8 cellular contexts compared by ENCODE assay signal in genomic region chr17:28896884-28897768, GRCh38. TPM values are rescaled to one million over a fixed set of nuclear protein-coding genes. Genes with fewer than 3 reads are reported as not detected.
DNase-seq lines count a peak whose midpoint lies in the region; TF ChIP-seq lines count a peak whose summit lies in the region.

Gene FLOT2 (minus strand): TSS chr17:28897733. CDS start chr17:28897574, 159 bp downstream.

- H3K36me3 ChIP-seq in KMS-11 (ENCODE audit: insufficient read depth) (no peaks in the 10 kb centered on the region), parathyroid adenoma (ENCODE audit: control insufficient read depth, insufficient read depth, low read length) (no peaks in the 10 kb centered on the region), transverse colon (no peaks in the 10 kb centered on the region)

- TF ChIP-seq EP300 in transverse colon (IDR thresholded peaks at IDR 0.05; ENCODE audit: low read depth): peak; percentile 73

- H3K4me1 ChIP-seq in KMS-11 (ENCODE audit: low read depth, poor library complexity, severe bottlenecking) (peaks cover 65% of the 10 kb centered on the region), parathyroid adenoma (peaks cover 4% of the 10 kb centered on the region), transverse colon (peaks cover 14 to 57% (median 43%) of the 10 kb centered on the region in 4 donors)

- H3K9me3 ChIP-seq in parathyroid adenoma (ENCODE audit: control insufficient read depth, low read length) (no peaks in the 10 kb centered on the region), transverse colon (no peaks in the 10 kb centered on the region)

- H3K9ac ChIP-seq in KMS-11 (peak within 1 kb of the TSS; percentile 70), parathyroid adenoma (peak within 1 kb of the TSS; percentile 50)

- in situ Hi-C loops in transverse colon (cut with MboI; ENCODE audit: low pct_ligation_motif_present in 1 of 4, low pct_unique_long_range_greater_than_20kb in 1 of 4, low sequenced_read_pairs in 3 of 4): loop anchor here in 1 of 4 donors (25.0 kb wide), 1 partner anchor 135 kb away; no protein-coding TSS in a partner anchor

- peak within 1 kb of the TSS; percentile 23 for H3K27ac ChIP-seq in KMS-11
- peak within 1 kb of the TSS; percentile 91 for H3K27ac ChIP-seq in parathyroid adenoma
- peak within 1 kb of the TSS; percentile 89 to 97 (median 92) for H3K27ac ChIP-seq in transverse colon

- H3K27me3 ChIP-seq in KMS-11 (ENCODE audit: insufficient read depth, low read depth): no peaks in the 10 kb centered on the region
- H3K27me3 ChIP-seq in parathyroid adenoma (ENCODE audit: control insufficient read depth, insufficient read depth, low read length): no peaks in the 10 kb centered on the region
- H3K27me3 ChIP-seq in transverse colon: no peaks in the 10 kb centered on the region

- TF ChIP-seq CTCF in KMS-11 (conservative IDR thresholded peaks at IDR 0.05; ENCODE audit: low read depth, low read length): peak; percentile 27; the same call in 1 of the 2 replicates
- TF ChIP-seq CTCF in parathyroid adenoma (IDR thresholded peaks at IDR 0.05): no peak
- TF ChIP-seq CTCF in transverse colon (IDR thresholded peaks at IDR 0.05): peak; percentile 14 to 53 (median 34)

- 1% methylated on average over 30 of the region's 73 CpGs; no CpG with 5 or more reads in 1 of the 2 donors for WGBS in transverse colon (ENCODE audit: low coverage in 1 of 2), 2 donors

- no peak within 1 kb of the TSS for H3K4me3 ChIP-seq in KMS-11 (IDR thresholded peaks at IDR 0.05; ENCODE audit: insufficient read depth, low read depth, low read length)
- H3K4me3 ChIP-seq in parathyroid adenoma (ENCODE audit: low read depth, low read length): peak within 1 kb of the TSS; percentile 69
- H3K4me3 ChIP-seq in transverse colon: peak within 1 kb of the TSS; percentile 66 to 85 (median 72)

- peak; percentile 30 for TF ChIP-seq POLR2A in transverse colon (IDR thresholded peaks at IDR 0.05)

- no peaks in the 10 kb centered on the region for H3K27me3 Mint-ChIP-seq in activated naive CD4-positive, alpha-beta T cell treated with anti-CD3 and anti-CD28 coated beads, Interleukin-2, amount 50 U/mL, for 24 hours

- intact Hi-C loops in head of caudate nucleus (cut with DNase I): no loop called here
- intact Hi-C loops in transverse colon (cut with DNase I; ENCODE audit: low total_unique reads): no loop called here

- H3K79me2 ChIP-seq in KMS-11 (ENCODE audit: insufficient read depth, low read depth) (peaks cover 10% of the 10 kb centered on the region; the same call in 1 of the 2 replicates), parathyroid adenoma (peaks cover 9% of the 10 kb centered on the region)

- DNase-seq in GDM1 (lab: John Stamatoyannopoulos, UW): peak; percentile 7
- DNase-seq in SK-N-DZ (ENCODE audit: low spot score): peak; percentile 63
- peak; percentile 17 to 85 (median 62) for DNase-seq in head of caudate nucleus
- DNase-seq in transverse colon: peak; percentile 68
- no peak for DNase-seq in KG1 (lab: John Stamatoyannopoulos, UW)

- peak within 1 kb of the TSS; percentile 84 for H3K4me2 ChIP-seq in KMS-11
- peak within 1 kb of the TSS; percentile 96 for H3K4me2 ChIP-seq in parathyroid adenoma (ENCODE audit: low read length)

- peaks cover 13% of the 10 kb centered on the region for H3K36me3 Mint-ChIP-seq in activated naive CD4-positive, alpha-beta T cell treated with anti-CD3 and anti-CD28 coated beads, Interleukin-2, amount 50 U/mL, for 24 hours

- peak within 1 kb of the TSS; percentile 96 for H2AFZ ChIP-seq in KMS-11 (ENCODE audit: low read depth)
- peak within 1 kb of the TSS; percentile 97 for H2AFZ ChIP-seq in parathyroid adenoma

- no peaks in the 10 kb centered on the region for H4K20me1 ChIP-seq in KMS-11 (ENCODE audit: insufficient read depth)

- peaks cover 69% of the 10 kb centered on the region for H3K4me1 Mint-ChIP-seq in activated naive CD4-positive, alpha-beta T cell treated with anti-CD3 and anti-CD28 coated beads, Interleukin-2, amount 50 U/mL, for 24 hours

- H3K9me3 Mint-ChIP-seq in activated naive CD4-positive, alpha-beta T cell treated with anti-CD3 and anti-CD28 coated beads, Interleukin-2, amount 50 U/mL, for 24 hours: no peaks in the 10 kb centered on the region

- peak within 1 kb of the TSS; percentile 93 for H3K4me3 Mint-ChIP-seq in activated naive CD4-positive, alpha-beta T cell treated with anti-CD3 and anti-CD28 coated beads, Interleukin-2, amount 50 U/mL, for 24 hours

- peak within 1 kb of the TSS; percentile 97 for H3K27ac Mint-ChIP-seq in activated naive CD4-positive, alpha-beta T cell treated with anti-CD3 and anti-CD28 coated beads, Interleukin-2, amount 50 U/mL, for 24 hours

RNA-seq across cellular contexts. Expression of gene FLOT2, which starts in this region (rescaled TPM):
- polyA plus RNA-seq in SK-N-DZ (2014; cell fraction: cytosol; rRNA removed): 67.0 and 68.9 TPM in 2 replicates
- polyA plus RNA-seq in SK-N-DZ (2014; cell fraction: nucleus; rRNA removed): 61.8 and 62.1 TPM in 2 replicates
- total RNA-seq in transverse colon: 10 to 100 TPM; 35.8 to 95.8 (median 46.5) TPM

Comparison
In these comparisons a context has a peak if more than half of its experiments do, and no peak if none do; other contexts are left out.
1. H3K27ac ChIP-seq: peak in every context shown above with its lines; median percentile 92 in transverse colon; 91 in parathyroid adenoma; 23 in KMS-11.